1 cellular context compared by ENCODE assay signal in the genomic region with DNA sequence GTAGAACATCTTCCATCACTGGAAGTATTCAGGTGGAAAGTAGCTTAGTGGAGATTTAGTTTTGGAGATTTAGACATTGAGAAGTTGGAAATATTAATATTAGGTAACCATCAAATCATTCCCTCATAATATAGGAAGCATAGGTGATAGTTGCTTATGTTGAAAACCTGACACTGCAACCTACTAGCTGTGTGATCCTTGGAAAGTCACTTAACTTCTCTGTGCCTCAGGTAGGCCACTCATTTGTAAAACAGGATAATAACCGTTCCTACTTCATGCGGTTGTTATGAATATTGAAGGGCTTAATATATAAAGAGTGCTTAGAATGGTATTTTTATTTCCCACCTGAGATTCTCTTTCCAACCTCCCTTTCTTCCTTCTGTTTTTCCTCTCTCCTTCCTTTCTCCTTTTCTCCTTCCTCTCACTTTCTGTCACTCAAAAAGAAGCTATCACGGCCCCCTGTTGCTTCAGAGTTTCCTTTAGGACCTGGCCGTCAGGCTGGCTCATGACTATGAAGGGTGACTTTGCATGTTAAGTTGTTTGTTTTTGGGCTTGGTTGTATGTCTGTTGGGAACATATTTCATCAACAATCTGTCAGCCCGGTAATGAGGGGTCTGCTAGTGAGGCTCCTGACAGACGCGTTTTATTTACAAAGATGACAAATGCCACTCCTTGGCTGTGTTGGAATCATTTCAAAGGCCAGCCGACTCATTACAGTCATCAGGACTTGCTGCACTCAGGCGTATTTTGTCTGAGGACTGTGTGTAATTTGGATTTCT.
TF ChIP-seq lines count a peak whose summit lies in the region.

No MANE protein-coding gene starts in this region.

TF ChIP-seq in K562, 482 proteins besides CTCF, POLR2A, EP300 and RAD21 (continued from another document and continues in another):
- TF ChIP-seq ASH1L (IDR thresholded peaks at IDR 0.05; ENCODE audit: borderline replicate concordance, low read depth, partially characterized antibody) (no peak), MAFF (IDR thresholded peaks at IDR 0.05; ENCODE audit: low read length) (peak; percentile 53; the same call in 1 of the 2 replicates), ZNF707 (CRISPR knock-in tag; conservative IDR thresholded peaks at IDR 0.05) (no peak), ILK (tag; IDR thresholded peaks at IDR 0.05; ENCODE audit: borderline replicate concordance, low read depth) (no peak), ARID2 (IDR thresholded peaks at IDR 0.05) (no peak), CEBPB (tag; IDR thresholded peaks at IDR 0.05) (peak; percentile 53), ZNF695 (CRISPR knock-in tag; IDR thresholded peaks at IDR 0.05) (no peak), ZFX (CRISPR knock-in tag; IDR thresholded peaks at IDR 0.05) (no peak), RBBP5 (IDR thresholded peaks at IDR 0.05; ENCODE audit: borderline replicate concordance, insufficient read depth, low read length, poor library complexity, severe bottlenecking) (no peak), PCBP2 (IDR thresholded peaks at IDR 0.05; ENCODE audit: low read depth, low read length, poor library complexity, severe bottlenecking) (no peak), WHSC1 (IDR thresholded peaks at IDR 0.05; ENCODE audit: low read length) (no peak), HDAC1 (IDR thresholded peaks at IDR 0.05) (no peak), NONO (IDR thresholded peaks at IDR 0.05; ENCODE audit: low read depth in 2 of 2, low read length in 1 of 2) (no peak), ZNF444 (CRISPR knock-in tag; IDR thresholded peaks at IDR 0.05) (no peak), SMARCE1 (IDR thresholded peaks at IDR 0.05) (peak; percentile 29; the same call in 1 of the 2 replicates), NR4A1 (CRISPR knock-in tag; IDR thresholded peaks at IDR 0.05) (no peak), NR4A1 (tag; IDR thresholded peaks at IDR 0.05) (no peak)
- TF ChIP-seq, protein P1, sequence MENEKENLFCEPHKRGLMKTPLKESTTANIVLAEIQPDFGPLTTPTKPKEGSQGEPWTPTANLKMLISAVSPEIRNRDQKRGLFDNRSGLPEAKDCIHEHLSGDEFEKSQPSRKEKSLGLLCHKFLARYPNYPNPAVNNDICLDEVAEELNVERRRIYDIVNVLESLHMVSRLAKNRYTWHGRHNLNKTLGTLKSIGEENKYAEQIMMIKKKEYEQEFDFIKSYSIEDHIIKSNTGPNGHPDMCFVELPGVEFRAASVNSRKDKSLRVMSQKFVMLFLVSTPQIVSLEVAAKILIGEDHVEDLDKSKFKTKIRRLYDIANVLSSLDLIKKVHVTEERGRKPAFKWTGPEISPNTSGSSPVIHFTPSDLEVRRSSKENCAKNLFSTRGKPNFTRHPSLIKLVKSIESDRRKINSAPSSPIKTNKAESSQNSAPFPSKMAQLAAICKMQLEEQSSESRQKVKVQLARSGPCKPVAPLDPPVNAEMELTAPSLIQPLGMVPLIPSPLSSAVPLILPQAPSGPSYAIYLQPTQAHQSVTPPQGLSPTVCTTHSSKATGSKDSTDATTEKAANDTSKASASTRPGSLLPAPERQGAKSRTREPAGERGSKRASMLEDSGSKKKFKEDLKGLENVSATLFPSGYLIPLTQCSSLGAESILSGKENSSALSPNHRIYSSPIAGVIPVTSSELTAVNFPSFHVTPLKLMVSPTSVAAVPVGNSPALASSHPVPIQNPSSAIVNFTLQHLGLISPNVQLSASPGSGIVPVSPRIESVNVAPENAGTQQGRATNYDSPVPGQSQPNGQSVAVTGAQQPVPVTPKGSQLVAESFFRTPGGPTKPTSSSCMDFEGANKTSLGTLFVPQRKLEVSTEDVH (IDR thresholded peaks at IDR 0.05; ENCODE audit: low read depth, partially characterized antibody): no peak
- TF ChIP-seq, protein P2, sequence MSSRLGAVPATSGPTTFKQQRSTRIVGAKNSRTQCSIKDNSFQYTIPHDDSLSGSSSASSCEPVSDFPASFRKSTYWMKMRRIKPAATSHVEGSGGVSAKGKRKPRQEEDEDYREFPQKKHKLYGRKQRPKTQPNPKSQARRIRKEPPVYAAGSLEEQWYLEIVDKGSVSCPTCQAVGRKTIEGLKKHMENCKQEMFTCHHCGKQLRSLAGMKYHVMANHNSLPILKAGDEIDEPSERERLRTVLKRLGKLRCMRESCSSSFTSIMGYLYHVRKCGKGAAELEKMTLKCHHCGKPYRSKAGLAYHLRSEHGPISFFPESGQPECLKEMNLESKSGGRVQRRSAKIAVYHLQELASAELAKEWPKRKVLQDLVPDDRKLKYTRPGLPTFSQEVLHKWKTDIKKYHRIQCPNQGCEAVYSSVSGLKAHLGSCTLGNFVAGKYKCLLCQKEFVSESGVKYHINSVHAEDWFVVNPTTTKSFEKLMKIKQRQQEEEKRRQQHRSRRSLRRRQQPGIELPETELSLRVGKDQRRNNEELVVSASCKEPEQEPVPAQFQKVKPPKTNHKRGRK (tag; IDR thresholded peaks at IDR 0.05): no peak
- TF ChIP-seq, protein P3, sequence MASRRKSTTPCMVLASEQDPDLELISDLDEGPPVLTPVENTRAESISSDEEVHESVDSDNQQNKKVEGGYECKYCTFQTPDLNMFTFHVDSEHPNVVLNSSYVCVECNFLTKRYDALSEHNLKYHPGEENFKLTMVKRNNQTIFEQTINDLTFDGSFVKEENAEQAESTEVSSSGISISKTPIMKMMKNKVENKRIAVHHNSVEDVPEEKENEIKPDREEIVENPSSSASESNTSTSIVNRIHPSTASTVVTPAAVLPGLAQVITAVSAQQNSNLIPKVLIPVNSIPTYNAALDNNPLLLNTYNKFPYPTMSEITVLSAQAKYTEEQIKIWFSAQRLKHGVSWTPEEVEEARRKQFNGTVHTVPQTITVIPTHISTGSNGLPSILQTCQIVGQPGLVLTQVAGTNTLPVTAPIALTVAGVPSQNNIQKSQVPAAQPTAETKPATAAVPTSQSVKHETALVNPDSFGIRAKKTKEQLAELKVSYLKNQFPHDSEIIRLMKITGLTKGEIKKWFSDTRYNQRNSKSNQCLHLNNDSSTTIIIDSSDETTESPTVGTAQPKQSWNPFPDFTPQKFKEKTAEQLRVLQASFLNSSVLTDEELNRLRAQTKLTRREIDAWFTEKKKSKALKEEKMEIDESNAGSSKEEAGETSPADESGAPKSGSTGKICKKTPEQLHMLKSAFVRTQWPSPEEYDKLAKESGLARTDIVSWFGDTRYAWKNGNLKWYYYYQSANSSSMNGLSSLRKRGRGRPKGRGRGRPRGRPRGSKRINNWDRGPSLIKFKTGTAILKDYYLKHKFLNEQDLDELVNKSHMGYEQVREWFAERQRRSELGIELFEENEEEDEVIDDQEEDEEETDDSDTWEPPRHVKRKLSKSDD (conservative IDR thresholded peaks at IDR 0.05; ENCODE audit: low read length): no peak
- TF ChIP-seq, protein P4, sequence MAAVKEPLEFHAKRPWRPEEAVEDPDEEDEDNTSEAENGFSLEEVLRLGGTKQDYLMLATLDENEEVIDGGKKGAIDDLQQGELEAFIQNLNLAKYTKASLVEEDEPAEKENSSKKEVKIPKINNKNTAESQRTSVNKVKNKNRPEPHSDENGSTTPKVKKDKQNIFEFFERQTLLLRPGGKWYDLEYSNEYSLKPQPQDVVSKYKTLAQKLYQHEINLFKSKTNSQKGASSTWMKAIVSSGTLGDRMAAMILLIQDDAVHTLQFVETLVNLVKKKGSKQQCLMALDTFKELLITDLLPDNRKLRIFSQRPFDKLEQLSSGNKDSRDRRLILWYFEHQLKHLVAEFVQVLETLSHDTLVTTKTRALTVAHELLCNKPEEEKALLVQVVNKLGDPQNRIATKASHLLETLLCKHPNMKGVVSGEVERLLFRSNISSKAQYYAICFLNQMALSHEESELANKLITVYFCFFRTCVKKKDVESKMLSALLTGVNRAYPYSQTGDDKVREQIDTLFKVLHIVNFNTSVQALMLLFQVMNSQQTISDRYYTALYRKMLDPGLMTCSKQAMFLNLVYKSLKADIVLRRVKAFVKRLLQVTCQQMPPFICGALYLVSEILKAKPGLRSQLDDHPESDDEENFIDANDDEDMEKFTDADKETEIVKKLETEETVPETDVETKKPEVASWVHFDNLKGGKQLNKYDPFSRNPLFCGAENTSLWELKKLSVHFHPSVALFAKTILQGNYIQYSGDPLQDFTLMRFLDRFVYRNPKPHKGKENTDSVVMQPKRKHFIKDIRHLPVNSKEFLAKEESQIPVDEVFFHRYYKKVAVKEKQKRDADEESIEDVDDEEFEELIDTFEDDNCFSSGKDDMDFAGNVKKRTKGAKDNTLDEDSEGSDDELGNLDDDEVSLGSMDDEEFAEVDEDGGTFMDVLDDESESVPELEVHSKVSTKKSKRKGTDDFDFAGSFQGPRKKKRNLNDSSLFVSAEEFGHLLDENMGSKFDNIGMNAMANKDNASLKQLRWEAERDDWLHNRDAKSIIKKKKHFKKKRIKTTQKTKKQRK (IDR thresholded peaks at IDR 0.05; ENCODE audit: borderline replicate concordance, low read depth, low read length): no peak
- TF ChIP-seq, protein P5, sequence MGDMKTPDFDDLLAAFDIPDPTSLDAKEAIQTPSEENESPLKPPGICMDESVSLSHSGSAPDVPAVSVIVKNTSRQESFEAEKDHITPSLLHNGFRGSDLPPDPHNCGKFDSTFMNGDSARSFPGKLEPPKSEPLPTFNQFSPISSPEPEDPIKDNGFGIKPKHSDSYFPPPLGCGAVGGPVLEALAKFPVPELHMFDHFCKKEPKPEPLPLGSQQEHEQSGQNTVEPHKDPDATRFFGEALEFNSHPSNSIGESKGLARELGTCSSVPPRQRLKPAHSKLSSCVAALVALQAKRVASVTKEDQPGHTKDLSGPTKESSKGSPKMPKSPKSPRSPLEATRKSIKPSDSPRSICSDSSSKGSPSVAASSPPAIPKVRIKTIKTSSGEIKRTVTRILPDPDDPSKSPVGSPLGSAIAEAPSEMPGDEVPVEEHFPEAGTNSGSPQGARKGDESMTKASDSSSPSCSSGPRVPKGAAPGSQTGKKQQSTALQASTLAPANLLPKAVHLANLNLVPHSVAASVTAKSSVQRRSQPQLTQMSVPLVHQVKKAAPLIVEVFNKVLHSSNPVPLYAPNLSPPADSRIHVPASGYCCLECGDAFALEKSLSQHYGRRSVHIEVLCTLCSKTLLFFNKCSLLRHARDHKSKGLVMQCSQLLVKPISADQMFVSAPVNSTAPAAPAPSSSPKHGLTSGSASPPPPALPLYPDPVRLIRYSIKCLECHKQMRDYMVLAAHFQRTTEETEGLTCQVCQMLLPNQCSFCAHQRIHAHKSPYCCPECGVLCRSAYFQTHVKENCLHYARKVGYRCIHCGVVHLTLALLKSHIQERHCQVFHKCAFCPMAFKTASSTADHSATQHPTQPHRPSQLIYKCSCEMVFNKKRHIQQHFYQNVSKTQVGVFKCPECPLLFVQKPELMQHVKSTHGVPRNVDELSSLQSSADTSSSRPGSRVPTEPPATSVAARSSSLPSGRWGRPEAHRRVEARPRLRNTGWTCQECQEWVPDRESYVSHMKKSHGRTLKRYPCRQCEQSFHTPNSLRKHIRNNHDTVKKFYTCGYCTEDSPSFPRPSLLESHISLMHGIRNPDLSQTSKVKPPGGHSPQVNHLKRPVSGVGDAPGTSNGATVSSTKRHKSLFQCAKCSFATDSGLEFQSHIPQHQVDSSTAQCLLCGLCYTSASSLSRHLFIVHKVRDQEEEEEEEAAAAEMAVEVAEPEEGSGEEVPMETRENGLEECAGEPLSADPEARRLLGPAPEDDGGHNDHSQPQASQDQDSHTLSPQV (IDR thresholded peaks at IDR 0.05): no peak
- TF ChIP-seq, protein P6, sequence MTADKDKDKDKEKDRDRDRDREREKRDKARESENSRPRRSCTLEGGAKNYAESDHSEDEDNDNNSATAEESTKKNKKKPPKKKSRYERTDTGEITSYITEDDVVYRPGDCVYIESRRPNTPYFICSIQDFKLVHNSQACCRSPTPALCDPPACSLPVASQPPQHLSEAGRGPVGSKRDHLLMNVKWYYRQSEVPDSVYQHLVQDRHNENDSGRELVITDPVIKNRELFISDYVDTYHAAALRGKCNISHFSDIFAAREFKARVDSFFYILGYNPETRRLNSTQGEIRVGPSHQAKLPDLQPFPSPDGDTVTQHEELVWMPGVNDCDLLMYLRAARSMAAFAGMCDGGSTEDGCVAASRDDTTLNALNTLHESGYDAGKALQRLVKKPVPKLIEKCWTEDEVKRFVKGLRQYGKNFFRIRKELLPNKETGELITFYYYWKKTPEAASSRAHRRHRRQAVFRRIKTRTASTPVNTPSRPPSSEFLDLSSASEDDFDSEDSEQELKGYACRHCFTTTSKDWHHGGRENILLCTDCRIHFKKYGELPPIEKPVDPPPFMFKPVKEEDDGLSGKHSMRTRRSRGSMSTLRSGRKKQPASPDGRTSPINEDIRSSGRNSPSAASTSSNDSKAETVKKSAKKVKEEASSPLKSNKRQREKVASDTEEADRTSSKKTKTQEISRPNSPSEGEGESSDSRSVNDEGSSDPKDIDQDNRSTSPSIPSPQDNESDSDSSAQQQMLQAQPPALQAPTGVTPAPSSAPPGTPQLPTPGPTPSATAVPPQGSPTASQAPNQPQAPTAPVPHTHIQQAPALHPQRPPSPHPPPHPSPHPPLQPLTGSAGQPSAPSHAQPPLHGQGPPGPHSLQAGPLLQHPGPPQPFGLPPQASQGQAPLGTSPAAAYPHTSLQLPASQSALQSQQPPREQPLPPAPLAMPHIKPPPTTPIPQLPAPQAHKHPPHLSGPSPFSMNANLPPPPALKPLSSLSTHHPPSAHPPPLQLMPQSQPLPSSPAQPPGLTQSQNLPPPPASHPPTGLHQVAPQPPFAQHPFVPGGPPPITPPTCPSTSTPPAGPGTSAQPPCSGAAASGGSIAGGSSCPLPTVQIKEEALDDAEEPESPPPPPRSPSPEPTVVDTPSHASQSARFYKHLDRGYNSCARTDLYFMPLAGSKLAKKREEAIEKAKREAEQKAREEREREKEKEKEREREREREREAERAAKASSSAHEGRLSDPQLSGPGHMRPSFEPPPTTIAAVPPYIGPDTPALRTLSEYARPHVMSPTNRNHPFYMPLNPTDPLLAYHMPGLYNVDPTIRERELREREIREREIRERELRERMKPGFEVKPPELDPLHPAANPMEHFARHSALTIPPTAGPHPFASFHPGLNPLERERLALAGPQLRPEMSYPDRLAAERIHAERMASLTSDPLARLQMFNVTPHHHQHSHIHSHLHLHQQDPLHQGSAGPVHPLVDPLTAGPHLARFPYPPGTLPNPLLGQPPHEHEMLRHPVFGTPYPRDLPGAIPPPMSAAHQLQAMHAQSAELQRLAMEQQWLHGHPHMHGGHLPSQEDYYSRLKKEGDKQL (CRISPR knock-in tag; IDR thresholded peaks at IDR 0.05; ENCODE audit: borderline replicate concordance): no peak
- TF ChIP-seq, protein P7, sequence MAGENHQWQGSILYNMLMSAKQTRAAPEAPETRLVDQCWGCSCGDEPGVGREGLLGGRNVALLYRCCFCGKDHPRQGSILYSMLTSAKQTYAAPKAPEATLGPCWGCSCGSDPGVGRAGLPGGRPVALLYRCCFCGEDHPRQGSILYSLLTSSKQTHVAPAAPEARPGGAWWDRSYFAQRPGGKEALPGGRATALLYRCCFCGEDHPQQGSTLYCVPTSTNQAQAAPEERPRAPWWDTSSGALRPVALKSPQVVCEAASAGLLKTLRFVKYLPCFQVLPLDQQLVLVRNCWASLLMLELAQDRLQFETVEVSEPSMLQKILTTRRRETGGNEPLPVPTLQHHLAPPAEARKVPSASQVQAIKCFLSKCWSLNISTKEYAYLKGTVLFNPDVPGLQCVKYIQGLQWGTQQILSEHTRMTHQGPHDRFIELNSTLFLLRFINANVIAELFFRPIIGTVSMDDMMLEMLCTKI (IDR thresholded peaks at IDR 0.05; ENCODE audit: partially characterized antibody): no peak
